In the genomic region with DNA sequence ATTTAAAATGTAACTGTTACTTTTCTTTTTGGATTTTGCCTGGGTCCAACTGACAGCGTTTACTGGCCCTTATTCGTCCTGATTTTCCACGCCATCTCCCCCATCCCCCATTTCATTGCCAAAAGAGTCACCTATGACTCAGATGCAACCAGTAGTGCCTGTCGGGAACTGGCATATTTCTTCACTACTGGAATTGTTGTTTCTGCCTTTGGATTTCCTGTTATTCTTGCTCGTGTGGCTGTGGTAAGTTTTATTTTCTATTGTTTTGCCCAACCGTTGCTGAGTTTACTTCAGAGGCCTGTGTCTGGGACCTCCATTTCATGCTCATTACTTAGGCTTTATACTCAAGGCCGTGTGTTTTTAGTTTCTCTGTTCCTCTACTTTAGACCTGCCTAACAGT, we compare ENCODE assay signal across 9 cellular contexts. TPM values are rescaled to one million over a fixed set of nuclear protein-coding genes. Genes with fewer than 3 reads are reported as not detected.
DNase-seq lines count a peak whose midpoint lies in the region; ATAC-seq and TF ChIP-seq lines count a peak whose summit lies in the region.
"Had no signal": no experiment of that assay in that cellular context is flagged by ENCODE, and none has a peak within 500 bp of the region (broad histone marks: within the 10 kb centered on the region; RNA-seq: fewer than 3 reads in every experiment).

No MANE protein-coding gene starts in this region.

- TF ChIP-seq CTCF in WTC11 (IDR thresholded peaks at IDR 0.05): no peak

- peak; percentile 82 for DNase-seq in H4 (ENCODE audit: low spot score)
- no peak for DNase-seq in WTC11 (ENCODE audit: low spot score)
- DNase-seq in foreskin melanocyte: peak; percentile 25
- DNase-seq in activated gamma-delta T cell treated with Interleukin-2 at 50 U/mL for 16 hours: no peak
- DNase-seq in SK-N-DZ (ENCODE audit: low spot score): no peak
- DNase-seq in mesenteric fat pad (ENCODE audit: low spot score): no peak
- DNase-seq: stimulated activated CD4-positive, alpha-beta T cell treated with anti-CD3 and anti-CD28 coated beads, Interleukin-1b, Interleukin-23, amount 100 ng/mL, for 48 hours had no signal

- POLR2A ChIA-PET in WTC11 (lab: Charles Lee): no interaction called here

- H3K9ac ChIP-seq in skeletal muscle tissue (ENCODE audit: low read depth in 1 of 3, low read length in 3 of 3): no peak overlapping the region

- H3K9me3 Mint-ChIP-seq in WTC11: no peaks in the 10 kb centered on the region

- no peak overlapping the region for H3K4me3 Mint-ChIP-seq in WTC11

- CTCF ChIA-PET in WTC11 (lab: Charles Lee): interaction anchor here (0.9 to 3.9 kb wide), 2 partner anchors 25 to 29 kb away, joined by 3 to 76 read pairs; no protein-coding TSS in a partner anchor

- peak overlapping the region; percentile 65 for H3K27ac ChIP-seq in skeletal muscle tissue (ENCODE audit: low read depth, low read length)

- no peaks in the 10 kb centered on the region for H3K27me3 Mint-ChIP-seq in WTC11 (ENCODE audit: low read depth)

- H3K9me3 ChIP-seq in skeletal muscle tissue (ENCODE audit: control insufficient read depth in 3 of 3, low read length in 3 of 3): no peaks in the 10 kb centered on the region

- ATAC-seq in WTC11 (no peak), GM21367 (IDR thresholded peaks at IDR 0.05; ENCODE audit: unreplicated experiment) (no peak)

- peaks cover 50% of the 10 kb centered on the region for H3K4me1 Mint-ChIP-seq in WTC11

- H3K4me3 ChIP-seq in skeletal muscle tissue (ENCODE audit: low read length in 3 of 3): no peak overlapping the region

- no peaks in the 10 kb centered on the region for H3K27me3 ChIP-seq in skeletal muscle tissue (ENCODE audit: control insufficient read depth in 3 of 3, insufficient read depth in 3 of 3, low read length in 3 of 3)

- H3K36me3 Mint-ChIP-seq in WTC11: peaks cover 14% of the 10 kb centered on the region

- peaks cover 11 to 35% (median 22%) of the 10 kb centered on the region in 3 donors for H3K36me3 ChIP-seq in skeletal muscle tissue (ENCODE audit: control insufficient read depth in 3 of 3, insufficient read depth in 3 of 3, low read length in 3 of 3)

- peaks cover 0 to 3% (median 0%) of the 10 kb centered on the region in 3 donors for H3K4me1 ChIP-seq in skeletal muscle tissue (ENCODE audit: control insufficient read depth in 3 of 3, insufficient read depth in 3 of 3, low read length in 3 of 3)

- H3K27ac Mint-ChIP-seq in WTC11: peak overlapping the region; percentile 15; the same call in 1 of the 2 replicates

TF ChIP-seq in WTC11, 78 proteins besides CTCF, POLR2A, EP300 and RAD21 (continues in another document):
- TF ChIP-seq, protein P1, sequence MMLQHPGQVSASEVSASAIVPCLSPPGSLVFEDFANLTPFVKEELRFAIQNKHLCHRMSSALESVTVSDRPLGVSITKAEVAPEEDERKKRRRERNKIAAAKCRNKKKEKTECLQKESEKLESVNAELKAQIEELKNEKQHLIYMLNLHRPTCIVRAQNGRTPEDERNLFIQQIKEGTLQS (CRISPR knock-in tag; conservative IDR thresholded peaks at IDR 0.05): no peak
- TF ChIP-seq HMGA2 (CRISPR knock-in tag; IDR thresholded peaks at IDR 0.05) (no peak), RELA (CRISPR knock-in tag; IDR thresholded peaks at IDR 0.05; ENCODE audit: borderline replicate concordance) (no peak), GTF2I (CRISPR knock-in tag; conservative IDR thresholded peaks at IDR 0.05) (no peak), SMAD3 (CRISPR knock-in tag; IDR thresholded peaks at IDR 0.05; ENCODE audit: borderline replicate concordance) (no peak), NFE2L1 (CRISPR knock-in tag; IDR thresholded peaks at IDR 0.05) (no peak), ZNF232 (CRISPR knock-in tag; IDR thresholded peaks at IDR 0.05) (no peak), ZNF121 (CRISPR knock-in tag; IDR thresholded peaks at IDR 0.05) (no peak), TP53 (CRISPR knock-in tag; IDR thresholded peaks at IDR 0.05) (no peak), ZNF423 (CRISPR knock-in tag; IDR thresholded peaks at IDR 0.05) (no peak), MYBL2 (CRISPR knock-in tag; IDR thresholded peaks at IDR 0.05) (no peak), NR1H2 (CRISPR knock-in tag; IDR thresholded peaks at IDR 0.05) (no peak), ZNF671 (CRISPR knock-in tag; IDR thresholded peaks at IDR 0.05) (no peak), RORB (CRISPR knock-in tag; IDR thresholded peaks at IDR 0.05) (no peak)
- TF ChIP-seq, protein P2, sequence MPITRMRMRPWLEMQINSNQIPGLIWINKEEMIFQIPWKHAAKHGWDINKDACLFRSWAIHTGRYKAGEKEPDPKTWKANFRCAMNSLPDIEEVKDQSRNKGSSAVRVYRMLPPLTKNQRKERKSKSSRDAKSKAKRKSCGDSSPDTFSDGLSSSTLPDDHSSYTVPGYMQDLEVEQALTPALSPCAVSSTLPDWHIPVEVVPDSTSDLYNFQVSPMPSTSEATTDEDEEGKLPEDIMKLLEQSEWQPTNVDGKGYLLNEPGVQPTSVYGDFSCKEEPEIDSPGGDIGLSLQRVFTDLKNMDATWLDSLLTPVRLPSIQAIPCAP (CRISPR knock-in tag; IDR thresholded peaks at IDR 0.05): no peak
- TF ChIP-seq, protein P3, sequence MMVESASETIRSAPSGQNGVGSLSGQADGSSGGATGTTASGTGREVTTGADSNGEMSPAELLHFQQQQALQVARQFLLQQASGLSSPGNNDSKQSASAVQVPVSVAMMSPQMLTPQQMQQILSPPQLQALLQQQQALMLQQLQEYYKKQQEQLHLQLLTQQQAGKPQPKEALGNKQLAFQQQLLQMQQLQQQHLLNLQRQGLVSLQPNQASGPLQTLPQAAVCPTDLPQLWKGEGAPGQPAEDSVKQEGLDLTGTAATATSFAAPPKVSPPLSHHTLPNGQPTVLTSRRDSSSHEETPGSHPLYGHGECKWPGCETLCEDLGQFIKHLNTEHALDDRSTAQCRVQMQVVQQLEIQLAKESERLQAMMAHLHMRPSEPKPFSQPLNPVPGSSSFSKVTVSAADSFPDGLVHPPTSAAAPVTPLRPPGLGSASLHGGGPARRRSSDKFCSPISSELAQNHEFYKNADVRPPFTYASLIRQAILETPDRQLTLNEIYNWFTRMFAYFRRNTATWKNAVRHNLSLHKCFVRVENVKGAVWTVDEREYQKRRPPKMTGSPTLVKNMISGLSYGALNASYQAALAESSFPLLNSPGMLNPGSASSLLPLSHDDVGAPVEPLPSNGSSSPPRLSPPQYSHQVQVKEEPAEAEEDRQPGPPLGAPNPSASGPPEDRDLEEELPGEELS (CRISPR knock-in tag; IDR thresholded peaks at IDR 0.05): no peak
- TF ChIP-seq, protein P4, sequence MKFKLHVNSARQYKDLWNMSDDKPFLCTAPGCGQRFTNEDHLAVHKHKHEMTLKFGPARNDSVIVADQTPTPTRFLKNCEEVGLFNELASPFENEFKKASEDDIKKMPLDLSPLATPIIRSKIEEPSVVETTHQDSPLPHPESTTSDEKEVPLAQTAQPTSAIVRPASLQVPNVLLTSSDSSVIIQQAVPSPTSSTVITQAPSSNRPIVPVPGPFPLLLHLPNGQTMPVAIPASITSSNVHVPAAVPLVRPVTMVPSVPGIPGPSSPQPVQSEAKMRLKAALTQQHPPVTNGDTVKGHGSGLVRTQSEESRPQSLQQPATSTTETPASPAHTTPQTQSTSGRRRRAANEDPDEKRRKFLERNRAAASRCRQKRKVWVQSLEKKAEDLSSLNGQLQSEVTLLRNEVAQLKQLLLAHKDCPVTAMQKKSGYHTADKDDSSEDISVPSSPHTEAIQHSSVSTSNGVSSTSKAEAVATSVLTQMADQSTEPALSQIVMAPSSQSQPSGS (CRISPR knock-in tag; IDR thresholded peaks at IDR 0.05; ENCODE audit: borderline replicate concordance, low read depth): no peak
- TF ChIP-seq, protein P5, sequence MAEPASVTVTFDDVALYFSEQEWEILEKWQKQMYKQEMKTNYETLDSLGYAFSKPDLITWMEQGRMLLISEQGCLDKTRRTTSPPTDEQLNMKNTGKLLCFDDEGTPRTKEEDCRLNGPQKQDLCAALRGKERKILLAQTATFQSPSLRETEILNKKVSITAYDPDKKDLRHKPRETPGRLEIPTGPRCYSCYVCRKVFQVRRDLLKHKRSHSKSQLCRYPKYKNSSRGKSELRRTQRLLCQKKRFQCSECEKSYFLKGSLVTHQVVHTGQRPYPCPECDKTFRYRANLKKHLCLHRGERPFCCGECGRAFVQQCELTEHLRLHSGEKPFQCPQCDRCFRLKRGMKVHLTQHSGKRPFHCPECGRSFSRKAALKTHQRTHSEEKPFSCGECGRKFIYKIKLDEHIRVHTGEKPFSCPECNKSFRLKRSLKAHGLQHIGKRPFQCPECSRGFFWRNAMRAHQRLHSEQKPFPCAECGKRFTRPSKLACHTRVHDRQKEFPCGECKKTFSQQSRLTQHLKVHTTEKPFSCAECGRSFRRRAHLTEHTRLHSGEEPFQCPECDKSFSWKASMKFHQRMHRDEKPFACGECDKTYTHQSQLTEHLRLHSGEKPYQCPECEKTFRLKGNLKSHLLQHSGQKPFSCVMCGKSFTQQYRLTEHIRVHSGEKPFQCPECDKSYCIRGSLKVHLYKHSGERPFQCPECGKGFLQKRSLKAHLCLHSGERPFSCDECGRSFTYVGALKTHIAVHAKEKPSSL (CRISPR knock-in tag; conservative IDR thresholded peaks at IDR 0.05): no peak
- TF ChIP-seq, protein P6, sequence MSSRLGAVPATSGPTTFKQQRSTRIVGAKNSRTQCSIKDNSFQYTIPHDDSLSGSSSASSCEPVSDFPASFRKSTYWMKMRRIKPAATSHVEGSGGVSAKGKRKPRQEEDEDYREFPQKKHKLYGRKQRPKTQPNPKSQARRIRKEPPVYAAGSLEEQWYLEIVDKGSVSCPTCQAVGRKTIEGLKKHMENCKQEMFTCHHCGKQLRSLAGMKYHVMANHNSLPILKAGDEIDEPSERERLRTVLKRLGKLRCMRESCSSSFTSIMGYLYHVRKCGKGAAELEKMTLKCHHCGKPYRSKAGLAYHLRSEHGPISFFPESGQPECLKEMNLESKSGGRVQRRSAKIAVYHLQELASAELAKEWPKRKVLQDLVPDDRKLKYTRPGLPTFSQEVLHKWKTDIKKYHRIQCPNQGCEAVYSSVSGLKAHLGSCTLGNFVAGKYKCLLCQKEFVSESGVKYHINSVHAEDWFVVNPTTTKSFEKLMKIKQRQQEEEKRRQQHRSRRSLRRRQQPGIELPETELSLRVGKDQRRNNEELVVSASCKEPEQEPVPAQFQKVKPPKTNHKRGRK (CRISPR knock-in tag; IDR thresholded peaks at IDR 0.05; ENCODE audit: borderline replicate concordance): no peak

RNA-seq across cellular contexts. Expression of a gene that starts 9.3 kb away (rescaled TPM):
- 1.9 and 2.4 TPM in 2 replicates for total RNA-seq in H4 (2014; rRNA removed; shearing (Covaris generic))
- 5.3 to 6.5 TPM (median 5.6 TPM) in 3 replicates for total RNA-seq in WTC11 (2021)
- 11.0 TPM for total RNA-seq in skeletal muscle tissue
- polyA plus RNA-seq in SK-N-DZ (2014; cell fraction: cytosol; rRNA removed): 0.96 and 1.8 TPM in 2 replicates
- 0.95 and 1.6 TPM in 2 replicates for polyA plus RNA-seq in SK-N-DZ (2014; cell fraction: nucleus; rRNA removed)
- total RNA-seq in mesenteric fat pad: 49.5 TPM

RNA-seq across cellular contexts. Expression of a gene that starts 9.3 kb away (rescaled TPM):
- total RNA-seq in H4 (2014; rRNA removed; shearing (Covaris generic)): 32.8 and 43.4 TPM in 2 replicates
- total RNA-seq in WTC11 (2021): 18.1 to 23.0 TPM (median 18.1 TPM) in 3 replicates
- total RNA-seq in skeletal muscle tissue: 30.8 TPM
- 19.8 and 25.6 TPM in 2 replicates for polyA plus RNA-seq in SK-N-DZ (2014; cell fraction: cytosol; rRNA removed)
- polyA plus RNA-seq in SK-N-DZ (2014; cell fraction: nucleus; rRNA removed): 20.2 and 30.9 TPM in 2 replicates
- total RNA-seq in mesenteric fat pad: 116 TPM

Comparison
In these comparisons a context has a peak if more than half of its experiments do, and no peak if none do; other contexts are left out.
1. DNase-seq: peak in H4 (single experiment) and foreskin melanocyte (single experiment); none in WTC11 (single experiment), activated gamma-delta T cell treated with Interleukin-2 at 50 U/mL for 16 hours (single experiment), SK-N-DZ (single experiment) and mesenteric fat pad (single experiment).